Comparison of ENCODE assay signal across 8 cellular contexts in genomic region chr2:10028988-10029874, GRCh38. TPM values are rescaled to one million over a fixed set of nuclear protein-coding genes. Genes with fewer than 3 reads are reported as not detected.
DNase-seq lines count a peak whose midpoint lies in the region; ATAC-seq, FAIRE-seq and TF ChIP-seq lines count a peak whose summit lies in the region.

No MANE protein-coding gene starts in this region.

- 15% methylated on average over 21 of the region's 26 CpGs for WGBS in HepG2 (ENCODE audit: low lambda C conversion rate)
- 59 to 67% methylated on average over 9 to 24 of the region's 26 CpGs for WGBS in testis, 2 donors

- BruUV-seq in HepG2 (replicated peaks; lab: Mats Ljungman, UMichigan): no TSS peak

- H3K9me3 ChIP-seq in BLaER1 treated with 17β-estradiol and CSF1 and Interleukin-3, amounts not matched to agents 10 nM and 100 nM (replicated peaks in 1 of 11): no peaks in the 10 kb centered on the region
- no peaks in the 10 kb centered on the region for H3K9me3 ChIP-seq in OCI-LY3 (ENCODE audit: insufficient read depth, low read length)
- no peaks in the 10 kb centered on the region for H3K9me3 ChIP-seq in HepG2 (ENCODE audit: low read length)
- H3K9me3 ChIP-seq in testis: no peaks in the 10 kb centered on the region

- intact Hi-C loops in HepG2 (cut with micrococcal nuclease; ENCODE audit: unreplicated experiment): no loop called here
- intact Hi-C loops in testis (cut with DNase I; ENCODE audit: low total_unique reads): no loop called here

- TF ChIP-seq EP300 in HepG2 (IDR thresholded peaks at IDR 0.05; ENCODE audit: low read depth in 2 of 2, low read length in 2 of 2): no peak
- TF ChIP-seq EP300 in HepG2 (CRISPR knock-in tag; IDR thresholded peaks at IDR 0.05; ENCODE audit: borderline replicate concordance): no peak

- TF ChIP-seq RAD21 in HepG2 (CRISPR knock-in tag; IDR thresholded peaks at IDR 0.05): no peak; the same call in 1 of the 2 replicates

- H3K27ac Mint-ChIP-seq in activated naive CD8-positive, alpha-beta T cell treated with anti-CD3 and anti-CD28 coated beads for 36 hours: peak overlapping the region; percentile 42

- H3K9me3 Mint-ChIP-seq in activated naive CD8-positive, alpha-beta T cell treated with anti-CD3 and anti-CD28 coated beads for 36 hours: no peaks in the 10 kb centered on the region

- no peaks in the 10 kb centered on the region for H4K20me1 ChIP-seq in BLaER1 treated with 17β-estradiol and CSF1 and Interleukin-3, amounts not matched to agents 10 nM and 100 nM
- no peaks in the 10 kb centered on the region for H4K20me1 ChIP-seq in OCI-LY3 (ENCODE audit: insufficient read depth, low read length)
- H4K20me1 ChIP-seq in HepG2 (ENCODE audit: insufficient read depth, low read length): no peaks in the 10 kb centered on the region

- H3K79me2 ChIP-seq in OCI-LY3 (ENCODE audit: low read length) (peaks cover 6% of the 10 kb centered on the region; the same call in 1 of the 2 replicates), HepG2 (ENCODE audit: insufficient read depth, low read length) (no peaks in the 10 kb centered on the region)

- H3K27me3 ChIP-seq in BLaER1 treated with 17β-estradiol and CSF1 and Interleukin-3, amounts not matched to agents 10 nM and 100 nM: no peaks in the 10 kb centered on the region
- H3K27me3 ChIP-seq in OCI-LY3 (ENCODE audit: low read depth, low read length): no peaks in the 10 kb centered on the region
- H3K27me3 ChIP-seq in HepG2 (ENCODE audit: control insufficient read depth in 1 of 2, insufficient read depth in 2 of 2, low read length in 2 of 2): peaks cover 2 to 61% of the 10 kb centered on the region in 2 experiments; a peak in 4 of 5 replicates
- H3K27me3 ChIP-seq in testis: no peaks in the 10 kb centered on the region

- peak overlapping the region; percentile 71 to 98 (median 87) for H3K4me2 ChIP-seq in BLaER1 treated with 17β-estradiol and CSF1 and Interleukin-3, amounts not matched to agents 10 nM and 100 nM
- H3K4me2 ChIP-seq in OCI-LY3 (ENCODE audit: low read length) (peak overlapping the region; percentile 98), HepG2 (ENCODE audit: low read depth, low read length) (peak overlapping the region; percentile 65)

- peaks cover 26 to 72% (median 43%) of the 10 kb centered on the region in 10 experiments for H3K4me1 ChIP-seq in BLaER1 treated with 17β-estradiol and CSF1 and Interleukin-3, amounts not matched to agents 10 nM and 100 nM
- H3K4me1 ChIP-seq in OCI-LY3 (ENCODE audit: low read length) (peaks cover 30% of the 10 kb centered on the region), HepG2 (ENCODE audit: insufficient read depth, low read length) (peaks cover 46% of the 10 kb centered on the region), testis (peaks cover 6% of the 10 kb centered on the region)

- no peak for TF ChIP-seq CTCF in OCI-LY3 (IDR thresholded peaks at IDR 0.05; ENCODE audit: low read depth, low read length)
- TF ChIP-seq CTCF in HepG2 (CRISPR knock-in tag; IDR thresholded peaks at IDR 0.05): 0 out of 2 replicates have a peak, but pooled peaks have one; percentile 3
- no peak for TF ChIP-seq CTCF in testis (IDR thresholded peaks at IDR 0.05)

- H3K27me3 Mint-ChIP-seq in activated naive CD8-positive, alpha-beta T cell treated with anti-CD3 and anti-CD28 coated beads for 36 hours: no peaks in the 10 kb centered on the region

- peak overlapping the region; percentile 64 for H2AFZ ChIP-seq in OCI-LY3 (ENCODE audit: low read depth, low read length)
- H2AFZ ChIP-seq in HepG2 (ENCODE audit: low read length): no peak overlapping the region

- in situ Hi-C loops in HepG2 (cut with HindIII; ENCODE audit: extremely low pct_ligation_motif_present, low pct_unique_long_range_greater_than_20kb): no loop called here

- peak overlapping the region; percentile 47 to 86 (median 73) for H3K9ac ChIP-seq in BLaER1 treated with 17β-estradiol and CSF1 and Interleukin-3, amounts not matched to agents 10 nM and 100 nM
- H3K9ac ChIP-seq in OCI-LY3 (ENCODE audit: low read length) (peak overlapping the region; percentile 73), HepG2 (ENCODE audit: insufficient read depth, low read depth, low read length) (peak overlapping the region; percentile 25)

- no peak for TF ChIP-seq POLR2A in HepG2 (IDR thresholded peaks at IDR 0.05; ENCODE audit: insufficient read depth in 1 of 2, low read depth in 2 of 2, low read length in 2 of 2)
- TF ChIP-seq POLR2A in testis (IDR thresholded peaks at IDR 0.05): no peak

- peaks cover 15% of the 10 kb centered on the region for H3K4me1 Mint-ChIP-seq in activated naive CD8-positive, alpha-beta T cell treated with anti-CD3 and anti-CD28 coated beads for 36 hours

- peak; percentile 60 for DNase-seq in activated naive CD8-positive, alpha-beta T cell treated with anti-CD3 and anti-CD28 coated beads for 36 hours
- no peak for DNase-seq in HepG2 (ENCODE audit: low spot score)
- peak; percentile 20 for DNase-seq in stimulated activated naive CD4-positive, alpha-beta T cell treated with Interleukin-2 at 50 U/mL for 16 hours (lab: John Stamatoyannopoulos, UW)
- DNase-seq in testis: no peak
- no peak for DNase-seq in COLO829 (ENCODE audit: low spot score)

- no peak for FAIRE-seq in HepG2 (lab: Jason Lieb, UNC)

- H3K36me3 Mint-ChIP-seq in activated naive CD8-positive, alpha-beta T cell treated with anti-CD3 and anti-CD28 coated beads for 36 hours: no peaks in the 10 kb centered on the region

- CTCF ChIA-PET in HepG2 (lab: Yijun Ruan, JAX; ENCODE audit: low intra/inter-chr PET ratio, low total read pairs): interaction anchor here (0.8 to 1.5 kb wide), 4 partner anchors 20 to 230 kb away, joined by 3 to 6 read pairs (median 4); no protein-coding TSS in a partner anchor

- H3K27ac ChIP-seq in BLaER1 treated with 17β-estradiol and CSF1 and Interleukin-3, amounts not matched to agents 10 nM and 100 nM: peak overlapping the region; percentile 34 to 93 (median 70); a peak in 20 of 22 replicates
- peak overlapping the region; percentile 62 for H3K27ac ChIP-seq in OCI-LY3 (ENCODE audit: low read length)
- H3K27ac ChIP-seq in HepG2 (ENCODE audit: extremely low read length, insufficient read depth, low read length): no peak overlapping the region
- no peak overlapping the region for H3K27ac ChIP-seq in testis

- peak; percentile 58 for ATAC-seq in GM21526 (IDR thresholded peaks at IDR 0.05; ENCODE audit: low FRiP score, unreplicated experiment)
- peak; percentile 67 for ATAC-seq in HepG2

- POLR2A ChIA-PET in HepG2 (lab: Yijun Ruan, JAX): interaction anchor here (0.9 to 2.8 kb wide), 5 partner anchors 10 to 186 kb away, joined by 3 to 18 read pairs (median 9); partner anchors contain the start of genes KLF11 and TAF1B

- peak overlapping the region; percentile 59 for H3K4me3 Mint-ChIP-seq in activated naive CD8-positive, alpha-beta T cell treated with anti-CD3 and anti-CD28 coated beads for 36 hours

- no peaks in the 10 kb centered on the region for H3K36me3 ChIP-seq in BLaER1 treated with 17β-estradiol and CSF1 and Interleukin-3, amounts not matched to agents 10 nM and 100 nM
- H3K36me3 ChIP-seq in OCI-LY3 (replicated peaks; ENCODE audit: low read depth, low read length): no peaks in the 10 kb centered on the region
- H3K36me3 ChIP-seq in HepG2 (replicated peaks in 1 of 2; ENCODE audit: control insufficient read depth in 1 of 2, insufficient read depth in 2 of 2, low read length in 2 of 2): no peaks in the 10 kb centered on the region
- no peaks in the 10 kb centered on the region for H3K36me3 ChIP-seq in testis (ENCODE audit: low read depth, missing control alignments)

- peak overlapping the region in 7 of 10 experiments; percentile 7 to 61 (median 48); a peak in 11 of 20 replicates for H3K4me3 ChIP-seq in BLaER1 treated with 17β-estradiol and CSF1 and Interleukin-3, amounts not matched to agents 10 nM and 100 nM
- H3K4me3 ChIP-seq in OCI-LY3 (ENCODE audit: low read length) (peak overlapping the region; percentile 78), HepG2 (replicated peaks in 1 of 3; ENCODE audit: insufficient read depth in 1 of 3, low read depth in 2 of 3, low read length in 3 of 3) (peak overlapping the region in 1 of 3 experiments; percentile 45; a peak in 1 of 6 replicates), testis (no peak overlapping the region)

RNA-seq across cellular contexts. Expression of gene KLF11, which starts 14.1 kb away (rescaled TPM):
- 1 to 10 TPM; 3.7 to 3.9 TPM for total RNA-seq in activated naive CD8-positive, alpha-beta T cell treated with anti-CD3 and anti-CD28 coated beads for 36 hours
- total RNA-seq in HepG2 (2016; rRNA removed; fragmentation: Illumina TruSeq; extraction: Trizol) (2.5 and 3.1 TPM in 2 replicates), testis (10 to 100 TPM; 55.0 to 55.3 TPM)
- total RNA-seq in HepG2 (2016; cell fraction: cytosol; rRNA removed; fragmentation: Illumina TruSeq; extraction: Trizol; ENCODE audit: low read depth): 0.53 and 0.71 TPM in 2 replicates
- total RNA-seq in HepG2 (2016; cell fraction: insoluble cytoplasmic fraction; rRNA removed; fragmentation: Illumina TruSeq; extraction: Trizol): 2.6 and 2.9 TPM in 2 replicates
- total RNA-seq in HepG2 (2016; cell fraction: membrane; rRNA removed; fragmentation: Illumina TruSeq; extraction: Trizol): 3.0 and 3.1 TPM in 2 replicates
- total RNA-seq in HepG2 (2016; cell fraction: nucleus; rRNA removed; fragmentation: Illumina TruSeq; extraction: Trizol): 2.7 and 3.1 TPM in 2 replicates
- polyA plus RNA-seq in HepG2 (2011; rRNA removed) (11.8 and 16.9 TPM in 2 replicates), testis (ENCODE audit: insufficient read depth, low read depth, low replicate concordance) (72.2 TPM)
- polyA plus RNA-seq in HepG2 (2011; cell fraction: cytosol; rRNA removed): 5.0 and 9.2 TPM in 2 replicates
- 5.8 and 9.5 TPM in 2 replicates for polyA plus RNA-seq in HepG2 (2011; cell fraction: nucleus; rRNA removed)
- polyA plus RNA-seq in HepG2 (2012): 8.7 and 11.2 TPM in 2 replicates
- 0.48 and 0.57 TPM in 2 replicates for polyA plus RNA-seq in HepG2 (2016; cell fraction: cytosol; fragmentation: Illumina TruSeq; extraction: Trizol; ENCODE audit: low read depth)
- 2.9 and 3.2 TPM in 2 replicates for polyA plus RNA-seq in HepG2 (2016; cell fraction: insoluble cytoplasmic fraction; fragmentation: Illumina TruSeq; extraction: Trizol; ENCODE audit: low read depth)
- 1.8 and 2.0 TPM in 2 replicates for polyA plus RNA-seq in HepG2 (2016; cell fraction: membrane; fragmentation: Illumina TruSeq; extraction: Trizol; ENCODE audit: low read depth)
- 4.8 and 5.6 TPM in 2 replicates for polyA plus RNA-seq in HepG2 (2016; cell fraction: nucleus; fragmentation: Illumina TruSeq; extraction: Trizol; ENCODE audit: insufficient read depth, low read depth)
- polyA minus RNA-seq in HepG2 (2011; rRNA and poly(A)+ RNA removed; ENCODE audit: low replicate concordance): 22.9 and 78.5 TPM in 2 replicates
- polyA minus RNA-seq in HepG2 (2011; cell fraction: cytosol; rRNA and poly(A)+ RNA removed): 5.3 and 10.4 TPM in 2 replicates
- 7.1 and 10.8 TPM in 2 replicates for polyA minus RNA-seq in HepG2 (2011; cell fraction: nucleus; rRNA and poly(A)+ RNA removed)

RNA-seq across cellular contexts. Expression of gene CYS1, which starts 51.0 kb away (rescaled TPM):
- total RNA-seq in activated naive CD8-positive, alpha-beta T cell treated with anti-CD3 and anti-CD28 coated beads for 36 hours: not detected
- total RNA-seq in HepG2 (2016; rRNA removed; fragmentation: Illumina TruSeq; extraction: Trizol) (not detected in 2 replicates), testis (1 to 10 TPM; 3.7 to 4.3 TPM)
- 0.09 TPM in 1 of 2 replicates, not detected in the other for total RNA-seq in HepG2 (2016; cell fraction: cytosol; rRNA removed; fragmentation: Illumina TruSeq; extraction: Trizol; ENCODE audit: low read depth)
- not detected in 2 replicates for total RNA-seq in HepG2 (2016; cell fraction: insoluble cytoplasmic fraction; rRNA removed; fragmentation: Illumina TruSeq; extraction: Trizol)
- total RNA-seq in HepG2 (2016; cell fraction: membrane; rRNA removed; fragmentation: Illumina TruSeq; extraction: Trizol): 0.14 TPM in 1 of 2 replicates, not detected in the other
- not detected in 2 replicates for total RNA-seq in HepG2 (2016; cell fraction: nucleus; rRNA removed; fragmentation: Illumina TruSeq; extraction: Trizol)
- polyA plus RNA-seq in HepG2 (2011; rRNA removed) (0.04 TPM in 2 replicates), testis (ENCODE audit: insufficient read depth, low read depth, low replicate concordance) (5.5 TPM)
- 0.04 and 0.12 TPM in 2 replicates for polyA plus RNA-seq in HepG2 (2011; cell fraction: cytosol; rRNA removed)
- 0.03 TPM in 1 of 2 replicates, not detected in the other for polyA plus RNA-seq in HepG2 (2011; cell fraction: nucleus; rRNA removed)
- polyA plus RNA-seq in HepG2 (2012): 0.13 TPM in 1 of 2 replicates, not detected in the other
- not detected in 2 replicates for polyA plus RNA-seq in HepG2 (2016; cell fraction: cytosol; fragmentation: Illumina TruSeq; extraction: Trizol; ENCODE audit: low read depth)
- not detected in 2 replicates for polyA plus RNA-seq in HepG2 (2016; cell fraction: insoluble cytoplasmic fraction; fragmentation: Illumina TruSeq; extraction: Trizol; ENCODE audit: low read depth)
- not detected in 2 replicates for polyA plus RNA-seq in HepG2 (2016; cell fraction: membrane; fragmentation: Illumina TruSeq; extraction: Trizol; ENCODE audit: low read depth)
- not detected in 2 replicates for polyA plus RNA-seq in HepG2 (2016; cell fraction: nucleus; fragmentation: Illumina TruSeq; extraction: Trizol; ENCODE audit: insufficient read depth, low read depth)
- 0.16 TPM in 1 of 2 replicates, not detected in the other for polyA minus RNA-seq in HepG2 (2011; rRNA and poly(A)+ RNA removed; ENCODE audit: low replicate concordance)
- polyA minus RNA-seq in HepG2 (2011; cell fraction: cytosol; rRNA and poly(A)+ RNA removed): not detected in 2 replicates
- not detected in 2 replicates for polyA minus RNA-seq in HepG2 (2011; cell fraction: nucleus; rRNA and poly(A)+ RNA removed)

Comparison
In these comparisons a context has a peak if more than half of its experiments do, and no peak if none do; other contexts are left out.
1. H3K27ac ChIP-seq: peak in BLaER1 treated with 17β-estradiol and CSF1 and Interleukin-3, amounts not matched to agents 10 nM and 100 nM (11 of 11) and OCI-LY3 (single experiment); none in HepG2 (single experiment) and testis (0 of 2).
2. H3K4me3 ChIP-seq: peak in BLaER1 treated with 17β-estradiol and CSF1 and Interleukin-3, amounts not matched to agents 10 nM and 100 nM (7 of 10) and OCI-LY3 (single experiment); none in testis (0 of 2).
3. DNase-seq: peak in activated naive CD8-positive, alpha-beta T cell treated with anti-CD3 and anti-CD28 coated beads for 36 hours (single experiment) and stimulated activated naive CD4-positive, alpha-beta T cell treated with Interleukin-2 at 50 U/mL for 16 hours (single experiment); none in HepG2 (single experiment), testis (single experiment) and COLO829 (single experiment).
4. RNA of gene KLF11, which starts 14.1 kb away (total RNA-seq): 55.0 to 55.3 TPM in testis; 3.7 to 3.9 TPM in activated naive CD8-positive, alpha-beta T cell treated with anti-CD3 and anti-CD28 coated beads for 36 hours and 0.53 to 3.1 TPM in HepG2; every median in the first group is over 10 times any median in the second.
5. Peak in every context shown above with its lines, with median percentiles within 50 percentile points of each other: H3K4me2 ChIP-seq and H3K9ac ChIP-seq.